Comparison of ENCODE assay signal across 1 cellular context in genomic region chr12:124921200-124922008, GRCh38.
TF ChIP-seq lines count a peak whose summit lies in the region.

No MANE protein-coding gene starts in this region.

TF ChIP-seq in GM12878, 131 proteins besides CTCF, POLR2A, EP300 and RAD21 (continued from another document):
- TF ChIP-seq ZBTB33 (IDR thresholded peaks at IDR 0.05), result no peak; the same call in 1 of the 2 replicates
- peak; percentile 34; the same call in 1 of the 2 replicates for TF ChIP-seq RB1 (IDR thresholded peaks at IDR 0.05; ENCODE audit: borderline replicate concordance)
- TF ChIP-seq TCF12 (IDR thresholded peaks at IDR 0.05; ENCODE audit: low read depth, low read length), result peak; percentile 93
- TF ChIP-seq HSF1 (IDR thresholded peaks at IDR 0.05; ENCODE audit: low read depth, low read length), result no peak
- peak; percentile 96; the same call in 1 of the 2 replicates for TF ChIP-seq ZNF687 (IDR thresholded peaks at IDR 0.05)
- TF ChIP-seq SREBF2 (IDR thresholded peaks at IDR 0.05; ENCODE audit: low read length), result peak; percentile 93
- TF ChIP-seq SPI1 (IDR thresholded peaks at IDR 0.05; ENCODE audit: borderline replicate concordance, insufficient read depth, low read depth, low read length), result peak; percentile 75
- TF ChIP-seq FOS (IDR thresholded peaks at IDR 0.05; ENCODE audit: borderline replicate concordance, extremely low read depth, insufficient read length), result no peak
